In the genomic region with DNA sequence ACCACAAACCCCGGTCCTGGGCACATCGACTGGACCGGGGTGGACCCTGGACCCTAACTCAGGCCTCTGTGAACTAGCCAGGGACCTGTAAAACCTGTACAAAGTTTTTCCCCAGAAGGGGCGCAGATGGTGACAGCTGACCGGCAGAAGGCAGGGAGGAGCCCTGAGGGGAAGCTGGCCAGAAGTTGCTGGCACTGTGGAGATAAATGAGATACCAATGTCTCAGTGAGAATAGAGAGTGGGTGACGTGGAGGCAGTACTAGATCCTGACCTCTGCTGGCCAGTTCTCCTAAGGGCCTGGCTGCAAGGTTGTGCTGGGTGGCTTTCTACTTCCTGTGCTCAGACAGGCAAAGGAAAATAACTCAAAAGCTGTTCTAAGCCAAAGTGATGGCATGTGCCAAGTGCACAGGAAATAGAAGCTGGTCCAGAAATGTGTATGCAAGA, we compare ENCODE assay signal across 1 cellular context.
TF ChIP-seq lines count a peak whose summit lies in the region.

No MANE protein-coding gene starts in this region.

TF ChIP-seq in HepG2, 621 proteins besides CTCF, POLR2A, EP300 and RAD21:
- TF ChIP-seq NCOR1 (IDR thresholded peaks at IDR 0.05; ENCODE audit: borderline replicate concordance, low read length) = peak; percentile 38; the same call in 1 of the 2 replicates
- TF ChIP-seq RNF219 (CRISPR knock-in tag; IDR thresholded peaks at IDR 0.05) = no peak
- TF ChIP-seq ZNF616 (CRISPR knock-in tag; IDR thresholded peaks at IDR 0.05; ENCODE audit: low read depth) = no peak
- TF ChIP-seq NR2F2 (IDR thresholded peaks at IDR 0.05; ENCODE audit: borderline replicate concordance, low read depth) = no peak
- no peak for TF ChIP-seq TFAP4 (IDR thresholded peaks at IDR 0.05; ENCODE audit: borderline replicate concordance, low read depth)
- no peak for TF ChIP-seq FOXK2 (IDR thresholded peaks at IDR 0.05)
- peak; percentile 71 for TF ChIP-seq STAG1 (CRISPR knock-in tag; IDR thresholded peaks at IDR 0.05)
- peak; percentile 17; the same call in 1 of the 2 replicates for TF ChIP-seq ETV5 (CRISPR knock-in tag; IDR thresholded peaks at IDR 0.05; ENCODE audit: borderline replicate concordance)
- peak; percentile 16; the same call in 1 of the 2 replicates for TF ChIP-seq SAP130 (CRISPR knock-in tag; IDR thresholded peaks at IDR 0.05; ENCODE audit: low read depth)
- TF ChIP-seq ZMYM4 (CRISPR knock-in tag; IDR thresholded peaks at IDR 0.05) = 0 out of 2 replicates have a peak, but pooled peaks have one; percentile 34
- 0 out of 2 replicates have a peak, but pooled peaks have one; percentile 25 for TF ChIP-seq ZNF605 (CRISPR knock-in tag; IDR thresholded peaks at IDR 0.05)
- TF ChIP-seq HMGXB4 (CRISPR knock-in tag; IDR thresholded peaks at IDR 0.05; ENCODE audit: borderline replicate concordance in 1 of 2, low read depth in 1 of 2) = peak in 1 of 2 experiments; percentile 63; a peak in 1 of 4 replicates
- TF ChIP-seq HNF4A (CRISPR knock-in tag; IDR thresholded peaks at IDR 0.05) = peak; percentile 40; the same call in 1 of the 2 replicates
- no peak for TF ChIP-seq ZNF513 (CRISPR knock-in tag; conservative IDR thresholded peaks at IDR 0.05)
- TF ChIP-seq POGK (CRISPR knock-in tag; conservative IDR thresholded peaks at IDR 0.05) = no peak
- TF ChIP-seq KLF9 (CRISPR knock-in tag; IDR thresholded peaks at IDR 0.05; ENCODE audit: low read depth) = no peak
- TF ChIP-seq HMGA1 (CRISPR knock-in tag; conservative IDR thresholded peaks at IDR 0.05) = no peak
- TF ChIP-seq CHD2 (IDR thresholded peaks at IDR 0.05; ENCODE audit: low read depth, low read length) = no peak
- no peak for TF ChIP-seq ZSCAN9 (CRISPR knock-in tag; IDR thresholded peaks at IDR 0.05; ENCODE audit: borderline replicate concordance)
- 0 out of 2 replicates have a peak, but pooled peaks have one; percentile 12 for TF ChIP-seq ZNF629 (CRISPR knock-in tag; conservative IDR thresholded peaks at IDR 0.05)
- TF ChIP-seq, protein P1, sequence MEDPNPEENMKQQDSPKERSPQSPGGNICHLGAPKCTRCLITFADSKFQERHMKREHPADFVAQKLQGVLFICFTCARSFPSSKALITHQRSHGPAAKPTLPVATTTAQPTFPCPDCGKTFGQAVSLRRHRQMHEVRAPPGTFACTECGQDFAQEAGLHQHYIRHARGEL (CRISPR knock-in tag; IDR thresholded peaks at IDR 0.05) = no peak
- TF ChIP-seq ZNF430 (CRISPR knock-in tag; IDR thresholded peaks at IDR 0.05) = peak; percentile 50; the same call in 1 of the 2 replicates
- no peak for TF ChIP-seq ATF7 (IDR thresholded peaks at IDR 0.05)
- no peak for TF ChIP-seq ATF7 (CRISPR knock-in tag; IDR thresholded peaks at IDR 0.05)
- peak; percentile 82 for TF ChIP-seq SMC3 (IDR thresholded peaks at IDR 0.05; ENCODE audit: low read length)
- TF ChIP-seq ZNF501 (CRISPR knock-in tag; IDR thresholded peaks at IDR 0.05) = 0 out of 2 replicates have a peak, but pooled peaks have one; percentile 19
- no peak for TF ChIP-seq IRX3 (CRISPR knock-in tag; IDR thresholded peaks at IDR 0.05; ENCODE audit: borderline replicate concordance, low read depth)
- no peak for TF ChIP-seq ZBTB49 (CRISPR knock-in tag; IDR thresholded peaks at IDR 0.05; ENCODE audit: borderline replicate concordance)
- TF ChIP-seq, protein P2, sequence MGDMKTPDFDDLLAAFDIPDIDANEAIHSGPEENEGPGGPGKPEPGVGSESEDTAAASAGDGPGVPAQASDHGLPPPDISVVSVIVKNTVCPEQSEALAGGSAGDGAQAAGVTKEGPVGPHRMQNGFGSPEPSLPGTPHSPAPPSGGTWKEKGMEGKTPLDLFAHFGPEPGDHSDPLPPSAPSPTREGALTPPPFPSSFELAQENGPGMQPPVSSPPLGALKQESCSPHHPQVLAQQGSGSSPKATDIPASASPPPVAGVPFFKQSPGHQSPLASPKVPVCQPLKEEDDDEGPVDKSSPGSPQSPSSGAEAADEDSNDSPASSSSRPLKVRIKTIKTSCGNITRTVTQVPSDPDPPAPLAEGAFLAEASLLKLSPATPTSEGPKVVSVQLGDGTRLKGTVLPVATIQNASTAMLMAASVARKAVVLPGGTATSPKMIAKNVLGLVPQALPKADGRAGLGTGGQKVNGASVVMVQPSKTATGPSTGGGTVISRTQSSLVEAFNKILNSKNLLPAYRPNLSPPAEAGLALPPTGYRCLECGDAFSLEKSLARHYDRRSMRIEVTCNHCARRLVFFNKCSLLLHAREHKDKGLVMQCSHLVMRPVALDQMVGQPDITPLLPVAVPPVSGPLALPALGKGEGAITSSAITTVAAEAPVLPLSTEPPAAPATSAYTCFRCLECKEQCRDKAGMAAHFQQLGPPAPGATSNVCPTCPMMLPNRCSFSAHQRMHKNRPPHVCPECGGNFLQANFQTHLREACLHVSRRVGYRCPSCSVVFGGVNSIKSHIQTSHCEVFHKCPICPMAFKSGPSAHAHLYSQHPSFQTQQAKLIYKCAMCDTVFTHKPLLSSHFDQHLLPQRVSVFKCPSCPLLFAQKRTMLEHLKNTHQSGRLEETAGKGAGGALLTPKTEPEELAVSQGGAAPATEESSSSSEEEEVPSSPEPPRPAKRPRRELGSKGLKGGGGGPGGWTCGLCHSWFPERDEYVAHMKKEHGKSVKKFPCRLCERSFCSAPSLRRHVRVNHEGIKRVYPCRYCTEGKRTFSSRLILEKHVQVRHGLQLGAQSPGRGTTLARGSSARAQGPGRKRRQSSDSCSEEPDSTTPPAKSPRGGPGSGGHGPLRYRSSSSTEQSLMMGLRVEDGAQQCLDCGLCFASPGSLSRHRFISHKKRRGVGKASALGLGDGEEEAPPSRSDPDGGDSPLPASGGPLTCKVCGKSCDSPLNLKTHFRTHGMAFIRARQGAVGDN (CRISPR knock-in tag; IDR thresholded peaks at IDR 0.05) = peak; percentile 29
- no peak for TF ChIP-seq ZNF644 (CRISPR knock-in tag; IDR thresholded peaks at IDR 0.05; ENCODE audit: low read depth)
- TF ChIP-seq FUBP1 (CRISPR knock-in tag; IDR thresholded peaks at IDR 0.05; ENCODE audit: borderline replicate concordance) = no peak
